ENCODE assay signal across 27 cellular contexts in the genomic region with DNA sequence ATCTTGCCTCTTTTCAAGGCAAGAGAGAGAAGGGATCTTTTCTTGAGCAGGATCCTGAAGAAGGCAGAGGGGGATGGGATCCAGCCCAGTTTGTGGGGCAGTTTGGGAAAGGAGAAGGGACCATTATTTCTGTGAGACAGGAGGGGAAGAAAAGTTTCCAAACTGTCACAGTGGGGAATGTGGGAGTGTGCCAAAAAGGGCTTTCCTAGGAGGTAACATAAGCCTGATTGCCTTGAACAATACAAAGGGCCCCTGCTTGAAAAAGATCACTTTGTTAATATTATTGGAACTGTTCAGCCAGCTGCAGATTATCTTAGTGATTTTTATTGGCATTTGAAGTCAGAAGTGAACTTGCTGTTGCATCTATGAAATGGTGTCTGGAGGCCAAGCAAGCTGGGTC. TPM values are rescaled to one million over a fixed set of nuclear protein-coding genes. Genes with fewer than 3 reads are reported as not detected.
DNase-seq lines count a peak whose midpoint lies in the region; ATAC-seq, FAIRE-seq and TF ChIP-seq lines count a peak whose summit lies in the region.
"Had no signal": no experiment of that assay in that cellular context is flagged by ENCODE, and none has a peak within 500 bp of the region (broad histone marks: within the 10 kb centered on the region; RNA-seq: fewer than 3 reads in every experiment).

No MANE protein-coding gene starts in this region.

- H3K56ac ChIP-seq in H1 (replicated peaks; ENCODE audit: insufficient read length, low read depth, low read length) = no peak overlapping the region

- H3K4me3 Mint-ChIP-seq in activated naive CD8-positive, alpha-beta T cell treated with anti-CD3 and anti-CD28 coated beads, Interleukin-2, amount 50 U/mL, for 24 hours = no peak overlapping the region
- no peak overlapping the region for H3K4me3 Mint-ChIP-seq in activated naive CD8-positive, alpha-beta T cell treated with anti-CD3 and anti-CD28 coated beads for 36 hours
- no peak overlapping the region for H3K4me3 Mint-ChIP-seq in activated T-cell treated with anti-CD3 and anti-CD28 coated beads, Interleukin-2, amount 50 U/mL, for 4 hours
- H3K4me3 Mint-ChIP-seq: CD4-positive, alpha-beta memory T cell; H9 had no signal

- no peak overlapping the region for H3K4me2 ChIP-seq in H1 (ENCODE audit: insufficient read depth in 1 of 2, low read depth in 2 of 2, low read length in 2 of 2)
- H3K4me2 ChIP-seq: KMS-11 had no signal

- H3K18ac ChIP-seq in H1 (ENCODE audit: extremely low read depth, low read length) = no peak overlapping the region

- TF ChIP-seq RAD21 in H1 (IDR thresholded peaks at IDR 0.05 in 1 of 2, conservative IDR thresholded peaks at IDR 0.05 in 1 of 2; ENCODE audit: low read depth in 2 of 2, low read length in 2 of 2) = no peak

- no peak overlapping the region for H2BK15ac ChIP-seq in H1 (ENCODE audit: low read length)

- peak; percentile 28 for FAIRE-seq in H1 (lab: Jason Lieb, UNC)
- FAIRE-seq: A204.1 had no signal

- no peaks in the 10 kb centered on the region for H4K20me1 ChIP-seq in H1 (replicated peaks in 1 of 2; ENCODE audit: control insufficient read depth in 1 of 2, insufficient read depth in 2 of 2, low read length in 2 of 2)

- H3K14ac ChIP-seq in H1 (ENCODE audit: insufficient read length) = no peak overlapping the region

- no peaks in the 10 kb centered on the region for H3K23me2 ChIP-seq in H1 (ENCODE audit: low read depth, low read length)

- H4K5ac ChIP-seq in H1 (ENCODE audit: insufficient read length, low read depth, low read length) = no peak overlapping the region

- H2BK12ac ChIP-seq in H1 (ENCODE audit: low read depth, low read length) = no peak overlapping the region

- POLR2A ChIA-PET in H1 (lab: Charles Lee; ENCODE audit: partially characterized antibody) = no interaction called here

- peaks cover 14% of the 10 kb centered on the region for H3K36me3 Mint-ChIP-seq in activated naive CD8-positive, alpha-beta T cell treated with anti-CD3 and anti-CD28 coated beads, Interleukin-2, amount 50 U/mL, for 24 hours (ENCODE audit: low read depth)
- H3K36me3 Mint-ChIP-seq in activated naive CD8-positive, alpha-beta T cell treated with anti-CD3 and anti-CD28 coated beads for 36 hours = peaks cover 16% of the 10 kb centered on the region
- peaks cover 26% of the 10 kb centered on the region for H3K36me3 Mint-ChIP-seq in activated T-cell treated with anti-CD3 and anti-CD28 coated beads, Interleukin-2, amount 50 U/mL, for 4 hours (ENCODE audit: insufficient read depth)
- peaks cover 0 to 4% of the 10 kb centered on the region in 2 donors for H3K36me3 Mint-ChIP-seq in activated naive CD4-positive, alpha-beta T cell treated with anti-CD3 and anti-CD28 coated beads, Interleukin-2, amount 50 U/mL, for 72 hours

- no peak overlapping the region for H2BK120ac ChIP-seq in H1 (replicated peaks; ENCODE audit: low read depth, low read length)

- H3K27ac ChIP-seq in SJCRH30 (no peak overlapping the region), H1 (ENCODE audit: low read depth, low read length) (no peak overlapping the region), gastroesophageal sphincter (no peak overlapping the region)
- H3K27ac ChIP-seq: GM23248, KMS-11, SJSA1 had no signal

- H3K79me1 ChIP-seq in H1 (ENCODE audit: low read depth, low read length) = no peaks in the 10 kb centered on the region

- no peaks in the 10 kb centered on the region for H3K79me2 ChIP-seq in H1 (ENCODE audit: control insufficient read depth in 1 of 2, insufficient read depth in 2 of 2, low read length in 2 of 2)

- H3K27me3 ChIP-seq in SJCRH30 (no peaks in the 10 kb centered on the region), H1 (replicated peaks in 1 of 4; ENCODE audit: control insufficient read depth in 3 of 4, extremely low read depth in 1 of 4, insufficient read depth in 3 of 4, low read length in 3 of 4) (no peaks in the 10 kb centered on the region), gastroesophageal sphincter (no peaks in the 10 kb centered on the region)
- H3K27me3 ChIP-seq: SJSA1 had no signal

- H4K8ac ChIP-seq in H1 (ENCODE audit: extremely low read depth, insufficient read depth, low read length) = no peak overlapping the region

- TF ChIP-seq POLR2A in H1 (IDR thresholded peaks at IDR 0.05; ENCODE audit: control extremely low read depth in 1 of 2, low read depth in 2 of 2, low read length in 2 of 2) (no peak), gastroesophageal sphincter (IDR thresholded peaks at IDR 0.05) (no peak)

- H3K4me1 ChIP-seq in SJCRH30 = no peaks in the 10 kb centered on the region
- no peaks in the 10 kb centered on the region for H3K4me1 ChIP-seq in H1 (replicated peaks in 1 of 4; ENCODE audit: control insufficient read depth in 3 of 4, insufficient read depth in 4 of 4, low read length in 3 of 4)
- no peaks in the 10 kb centered on the region for H3K4me1 ChIP-seq in gastroesophageal sphincter
- H3K4me1 ChIP-seq: SJSA1 had no signal

- no peak for TF ChIP-seq EP300 in H1 (IDR thresholded peaks at IDR 0.05; ENCODE audit: borderline replicate concordance in 1 of 2, low read depth in 2 of 2, low read length in 2 of 2)
- no peak for TF ChIP-seq EP300 in gastroesophageal sphincter (IDR thresholded peaks at IDR 0.05)

- H3K9ac ChIP-seq in H1 (replicated peaks in 1 of 4; ENCODE audit: extremely low read depth in 1 of 4, low read depth in 3 of 4, low read length in 3 of 4) = no peak overlapping the region
- H3K9ac ChIP-seq: GM23248, KMS-11 had no signal

- TF ChIP-seq CTCF in H1 (IDR thresholded peaks at IDR 0.05; ENCODE audit: control extremely low read depth in 1 of 3, insufficient read depth in 1 of 3, low read depth in 1 of 3, low read length in 3 of 3) (no peak), gastroesophageal sphincter (IDR thresholded peaks at IDR 0.05) (no peak)

- no peaks in the 10 kb centered on the region for H3K9me3 Mint-ChIP-seq in activated naive CD8-positive, alpha-beta T cell treated with anti-CD3 and anti-CD28 coated beads, Interleukin-2, amount 50 U/mL, for 24 hours
- H3K9me3 Mint-ChIP-seq in activated naive CD8-positive, alpha-beta T cell treated with anti-CD3 and anti-CD28 coated beads for 36 hours = no peaks in the 10 kb centered on the region
- no peaks in the 10 kb centered on the region for H3K9me3 Mint-ChIP-seq in activated T-cell treated with anti-CD3 and anti-CD28 coated beads, Interleukin-2, amount 50 U/mL, for 4 hours
- no peaks in the 10 kb centered on the region for H3K9me3 Mint-ChIP-seq in activated naive CD4-positive, alpha-beta T cell treated with anti-CD3 and anti-CD28 coated beads, Interleukin-2, amount 50 U/mL, for 72 hours
- H3K9me3 Mint-ChIP-seq: CD4-positive, alpha-beta memory T cell had no signal

- H2BK5ac ChIP-seq in H1 (ENCODE audit: low read depth, low read length) = no peak overlapping the region

- H4K91ac ChIP-seq in H1 (replicated peaks; ENCODE audit: insufficient read length, low read length) = no peak overlapping the region

- H2BK20ac ChIP-seq in H1 (ENCODE audit: low read length) = no peak overlapping the region

- H3K9me3 ChIP-seq in SJCRH30 (replicated peaks) = no peaks in the 10 kb centered on the region
- no peaks in the 10 kb centered on the region for H3K9me3 ChIP-seq in H1 (ENCODE audit: insufficient read depth in 2 of 2, low read depth in 1 of 2, low read length in 1 of 2)
- no peaks in the 10 kb centered on the region for H3K9me3 ChIP-seq in gastroesophageal sphincter
- H3K9me3 ChIP-seq: SJSA1 had no signal

- no peak overlapping the region for H3K23ac ChIP-seq in H1 (ENCODE audit: insufficient read length)

- CTCF ChIA-PET in H1 (lab: Charles Lee; ENCODE audit: partially characterized antibody) = no interaction called here

- H3K4me1 Mint-ChIP-seq in activated naive CD8-positive, alpha-beta T cell treated with anti-CD3 and anti-CD28 coated beads, Interleukin-2, amount 50 U/mL, for 24 hours = peaks cover 15% of the 10 kb centered on the region
- peaks cover 6% of the 10 kb centered on the region for H3K4me1 Mint-ChIP-seq in activated naive CD8-positive, alpha-beta T cell treated with anti-CD3 and anti-CD28 coated beads for 36 hours
- no peaks in the 10 kb centered on the region for H3K4me1 Mint-ChIP-seq in activated T-cell treated with anti-CD3 and anti-CD28 coated beads, Interleukin-2, amount 50 U/mL, for 4 hours (ENCODE audit: low read depth)
- H3K4me1 Mint-ChIP-seq: H9 had no signal

- H2AK5ac ChIP-seq in H1 (ENCODE audit: low read depth, low read length) = no peak overlapping the region

- ATAC-seq in activated naive CD8-positive, alpha-beta T cell treated with anti-CD3 and anti-CD28 coated beads, Interleukin-2, amount 50 U/mL, for 24 hours = no peak
- no peak for ATAC-seq in activated T-cell treated with anti-CD3 and anti-CD28 coated beads, Interleukin-2, amount 50 U/mL, for 4 hours
- ATAC-seq in gastroesophageal sphincter = no peak
- no peak for ATAC-seq in activated naive CD4-positive, alpha-beta T cell treated with anti-CD3 and anti-CD28 coated beads, Interleukin-2, amount 50 U/mL, for 72 hours
- ATAC-seq: PC-3, Right ventricle myocardium inferior had no signal

- H3K4me3 ChIP-seq in SJCRH30 = no peak overlapping the region
- H3K4me3 ChIP-seq in H1 (ENCODE audit: extremely low read depth in 1 of 4, insufficient read depth in 2 of 4, low read depth in 3 of 4, low read length in 4 of 4) = no peak overlapping the region
- no peak overlapping the region for H3K4me3 ChIP-seq in gastroesophageal sphincter
- H3K4me3 ChIP-seq: GM23248, SJSA1 had no signal

- H3K27me3 Mint-ChIP-seq in activated naive CD8-positive, alpha-beta T cell treated with anti-CD3 and anti-CD28 coated beads, Interleukin-2, amount 50 U/mL, for 24 hours = no peaks in the 10 kb centered on the region
- no peaks in the 10 kb centered on the region for H3K27me3 Mint-ChIP-seq in activated naive CD8-positive, alpha-beta T cell treated with anti-CD3 and anti-CD28 coated beads for 36 hours
- H3K27me3 Mint-ChIP-seq in activated T-cell treated with anti-CD3 and anti-CD28 coated beads, Interleukin-2, amount 50 U/mL, for 4 hours (ENCODE audit: low read depth) = no peaks in the 10 kb centered on the region
- H3K27me3 Mint-ChIP-seq: CD4-positive, alpha-beta memory T cell had no signal

- peak overlapping the region; percentile 54 for H3K27ac Mint-ChIP-seq in activated naive CD8-positive, alpha-beta T cell treated with anti-CD3 and anti-CD28 coated beads, Interleukin-2, amount 50 U/mL, for 24 hours
- H3K27ac Mint-ChIP-seq in activated naive CD8-positive, alpha-beta T cell treated with anti-CD3 and anti-CD28 coated beads for 36 hours = no peak overlapping the region
- peak overlapping the region in 1 of 2 donors; percentile 82 for H3K27ac Mint-ChIP-seq in activated naive CD4-positive, alpha-beta T cell treated with anti-CD3 and anti-CD28 coated beads, Interleukin-2, amount 50 U/mL, for 72 hours

- H3K4ac ChIP-seq in H1 (replicated peaks; ENCODE audit: insufficient read length, low read depth, low read length) = no peak overlapping the region

- H3K36me3 ChIP-seq in SJCRH30 (no peaks in the 10 kb centered on the region), H1 (ENCODE audit: control insufficient read depth in 2 of 4, insufficient read depth in 4 of 4, low read length in 3 of 4) (no peaks in the 10 kb centered on the region; a peak in 2 of 8 replicates), gastroesophageal sphincter (peaks cover 0 to 59% of the 10 kb centered on the region in 2 donors)
- H3K36me3 ChIP-seq: SJSA1 had no signal

- H2AFZ ChIP-seq in H1 (ENCODE audit: low read length) = no peak overlapping the region
- H2AFZ ChIP-seq: GM23248 had no signal

- no peak for DNase-seq in activated naive CD8-positive, alpha-beta T cell treated with anti-CD3 and anti-CD28 coated beads, Interleukin-2, amount 50 U/mL, for 24 hours
- DNase-seq in activated naive CD8-positive, alpha-beta T cell treated with anti-CD3 and anti-CD28 coated beads for 36 hours = no peak
- DNase-seq in SJCRH30 = peak; percentile 7 to 33
- DNase-seq in H1 (ENCODE audit: low read depth in 1 of 2, low spot score in 2 of 2) = no peak
- DNase-seq in activated T-cell treated with anti-CD3 and anti-CD28 coated beads, Interleukin-2, amount 50 U/mL, for 4 hours = no peak
- no peak for DNase-seq in activated naive CD4-positive, alpha-beta T cell treated with anti-CD3 and anti-CD28 coated beads, Interleukin-2, amount 50 U/mL, for 72 hours (ENCODE audit: low spot score in 2 of 2)
- DNase-seq: AML-193; C1 segment of cervical spinal cord; CD4-positive, alpha-beta memory T cell; COR-L47; DMS53; GM23248; H9; IMR-90; MM.1S; NCI-H2029 treated with DMSO at 0.1 percent for 48 hours; NCI-H2171; NCI-H226; NCI-H510A; NCI-H748 treated with DMSO at 0.1 percent for 48 hours; NK-92 treated with Interleukin-12 subunit alpha and Interleukin-12 subunit beta, amount 100 ng/mL, for 24 hours; PC-3 had no signal

RNA-seq across cellular contexts. Expression of gene MTM1, which starts 55.2 kb away (rescaled TPM):
- 10 to 100 TPM; 11.6 to 12.8 TPM for total RNA-seq in activated naive CD8-positive, alpha-beta T cell treated with anti-CD3 and anti-CD28 coated beads for 36 hours
- total RNA-seq in SJCRH30 (2014; rRNA removed; shearing (Covaris generic)) = 5.3 and 6.1 TPM in 2 replicates
- 8.4 and 9.5 TPM in 2 replicates for total RNA-seq in H1 (2021; fragmentation: NEBNext Ultra II Directional; extraction: Animal tissue kit (Norgen Biotek cat#: 25700))
- 1.7 and 2.3 TPM in 2 replicates for polyA plus RNA-seq in H1 (2011; rRNA removed)
- polyA plus RNA-seq in H1 (2011; cell fraction: cytosol; rRNA removed) = 3.2 TPM
- 2.3 TPM for polyA plus RNA-seq in H1 (2011; cell fraction: nucleus; rRNA removed)
- polyA plus RNA-seq in H1 (2012, experiment 1 of 2) = 3.3 to 8.4 TPM (median 4.5 TPM) in 4 replicates
- polyA plus RNA-seq in H1 (2012, experiment 2 of 2) = 0.30 TPM
- polyA plus RNA-seq in H1 (2013, experiment 1 of 2) = 3.2 TPM
- polyA plus RNA-seq in H1 (2013, experiment 2 of 2) = 3.3 TPM
- 4.7 and 8.4 TPM in 2 replicates for polyA minus RNA-seq in H1 (2011; rRNA and poly(A)+ RNA removed)
- polyA minus RNA-seq in H1 (2011; cell fraction: cytosol; rRNA and poly(A)+ RNA removed) = 1.4 TPM
- 7.0 TPM for polyA minus RNA-seq in H1 (2011; cell fraction: nucleus; rRNA and poly(A)+ RNA removed)
- 10 to 100 TPM; 14.9 to 17.2 (median 15.4) TPM for total RNA-seq in activated T-cell treated with anti-CD3 and anti-CD28 coated beads, Interleukin-2, amount 50 U/mL, for 4 hours
- total RNA-seq in gastroesophageal sphincter = 10 to 100 TPM; 10.5 to 32.7 (median 14.3) TPM
- total RNA-seq in activated naive CD4-positive, alpha-beta T cell treated with anti-CD3 and anti-CD28 coated beads, Interleukin-2, amount 50 U/mL, for 72 hours = 10 to 100 TPM; 21.0 to 28.1 TPM

Comparison
In these comparisons a context has a peak if more than half of its experiments do, and no peak if none do; other contexts are left out.
1. DNase-seq: peak in SJCRH30 (2 of 2); none in activated naive CD8-positive, alpha-beta T cell treated with anti-CD3 and anti-CD28 coated beads, Interleukin-2, amount 50 U/mL, for 24 hours (single experiment), activated naive CD8-positive, alpha-beta T cell treated with anti-CD3 and anti-CD28 coated beads for 36 hours (single experiment), H1 (0 of 2), activated T-cell treated with anti-CD3 and anti-CD28 coated beads, Interleukin-2, amount 50 U/mL, for 4 hours (single experiment) and activated naive CD4-positive, alpha-beta T cell treated with anti-CD3 and anti-CD28 coated beads, Interleukin-2, amount 50 U/mL, for 72 hours (0 of 2).